ENCODE assay signal across 8 cellular contexts in genomic region chr12:123387508-123388217, GRCh38. TPM values are rescaled to one million over a fixed set of nuclear protein-coding genes. Genes with fewer than 3 reads are reported as not detected.
DNase-seq lines count a peak whose midpoint lies in the region; ATAC-seq and TF ChIP-seq lines count a peak whose summit lies in the region.

No MANE protein-coding gene starts in this region.

- intact Hi-C loops in psoas muscle (cut with DNase I): no loop called here

- H3K36me3 ChIP-seq in RWPE2 (ENCODE audit: low read depth) (peaks cover 32% of the 10 kb centered on the region), psoas muscle (ENCODE audit: insufficient read depth in 1 of 2, low read depth in 1 of 2) (peaks cover 0 to 24% of the 10 kb centered on the region in 2 donors)

- peak overlapping the region; percentile 66 for H3K27ac ChIP-seq in RWPE2 (ENCODE audit: poor library complexity, severe bottlenecking)
- H3K27ac ChIP-seq in psoas muscle: peak overlapping the region; percentile 84

- TF ChIP-seq CTCF in RWPE2 (IDR thresholded peaks at IDR 0.05; ENCODE audit: poor library complexity, severe bottlenecking) (no peak), epithelial cell of esophagus (IDR thresholded peaks at IDR 0.05; ENCODE audit: insufficient read depth, low read depth, low read length, missing control alignments) (no peak), psoas muscle (IDR thresholded peaks at IDR 0.05) (no peak)

- ATAC-seq in RWPE2 (ENCODE audit: low read depth): no peak
- ATAC-seq in psoas muscle: no peak
- no peak for ATAC-seq in HG02938 (IDR thresholded peaks at IDR 0.05; ENCODE audit: unreplicated experiment)
- no peak for ATAC-seq in HG03097 (IDR thresholded peaks at IDR 0.05; ENCODE audit: low FRiP score, unreplicated experiment)
- no peak for ATAC-seq in HG02623 (IDR thresholded peaks at IDR 0.05; ENCODE audit: unreplicated experiment)

- peak; percentile 26 for DNase-seq in GF-D8 (lab: John Stamatoyannopoulos, UW)
- DNase-seq in RWPE2 (ENCODE audit: low spot score): no peak
- DNase-seq in epithelial cell of esophagus (ENCODE audit: low read depth): no peak
- no peak for DNase-seq in psoas muscle
- DNase-seq in NCI-H1092 (lab: John Stamatoyannopoulos, UW): no peak

- H3K4me1 ChIP-seq in RWPE2 (ENCODE audit: insufficient read depth, poor library complexity, severe bottlenecking): peaks cover 8% of the 10 kb centered on the region
- H3K4me1 ChIP-seq in psoas muscle: peaks cover 44% of the 10 kb centered on the region

- 61 to 76% (median 74%) methylated on average over 8 of the region's 8 CpGs for WGBS in psoas muscle, 3 donors

- H3K9me3 ChIP-seq in RWPE2 (ENCODE audit: severe bottlenecking) (no peaks in the 10 kb centered on the region), psoas muscle (no peaks in the 10 kb centered on the region)

- H3K4me3 ChIP-seq in RWPE2 (ENCODE audit: severe bottlenecking) (peak overlapping the region; percentile 60), epithelial cell of esophagus (ENCODE audit: low read length) (peak overlapping the region; percentile 46), psoas muscle (peak overlapping the region; percentile 62)

- H3K27me3 ChIP-seq in RWPE2 (ENCODE audit: insufficient read depth, poor library complexity, severe bottlenecking) (no peaks in the 10 kb centered on the region), psoas muscle (ENCODE audit: insufficient read depth in 3 of 3, low read length in 2 of 3) (no peaks in the 10 kb centered on the region)

RNA-seq across cellular contexts. Expression of gene KMT5A, which starts 3.7 kb away (rescaled TPM):
- 10 to 100 TPM; 15.6 to 29.0 (median 22.0) TPM for total RNA-seq in psoas muscle
- polyA plus RNA-seq in psoas muscle: 10 to 100 TPM; 10.0 to 29.0 (median 17.9) TPM

RNA-seq across cellular contexts. Expression of gene SBNO1, which starts 23.0 kb away (rescaled TPM):
- 10 to 100 TPM; 29.3 to 37.5 (median 31.2) TPM for total RNA-seq in psoas muscle
- 10 to 100 TPM in 2 of 3 donors, 1 to 10 TPM in 1; 6.8 to 49.6 (median 15.0) TPM for polyA plus RNA-seq in psoas muscle

RNA-seq across cellular contexts. Expression of gene RILPL2, which starts 48.8 kb away (rescaled TPM):
- total RNA-seq in psoas muscle: 1 to 10 TPM in 3 of 4 donors, under 1 TPM in 1; 0.69 to 1.2 (median 1.1) TPM
- 1 to 10 TPM; 1.1 to 1.6 (median 1.2) TPM for polyA plus RNA-seq in psoas muscle
